Comparison of ENCODE assay signal across 36 cellular contexts in genomic region chr6:106823058-106823457, GRCh38.
"Had no signal": no experiment of that assay in that cellular context is flagged by ENCODE, and none has a peak within 500 bp of the region (broad histone marks: within the 10 kb centered on the region; RNA-seq: fewer than 3 reads in every experiment).

No MANE protein-coding gene starts in this region.

- H3K36me3 Mint-ChIP-seq: activated CD8-positive, alpha-beta memory T cell treated with anti-CD3 and anti-CD28 coated beads, Interleukin-2, amount 10 ng/mL, durations not matched to agents 7 days and 5 days; activated naive CD4-positive, alpha-beta T cell treated with anti-CD3 and anti-CD28 coated beads, Interleukin-2, amount 10 ng/mL, durations not matched to agents 7 days and 5 days; activated naive CD4-positive, alpha-beta T cell treated with anti-CD3 and anti-CD28 coated beads, Interleukin-2, amount 50 U/mL, for 72 hours; activated naive CD8-positive, alpha-beta T cell treated with anti-CD3 and anti-CD28 coated beads, Interleukin-2, amount 10 ng/mL, durations not matched to agents 7 days and 5 days; brain had no signal

- ATAC-seq: activated CD4-positive, CD25-positive, alpha-beta regulatory T cell treated with anti-CD3 and anti-CD28 coated beads, Interleukin-2, amount 50 U/mL, for 24 hours; activated CD8-positive, alpha-beta memory T cell treated with anti-CD3 and anti-CD28 coated beads, Interleukin-2, amount 10 ng/mL, durations not matched to agents 7 days and 5 days; activated CD8-positive, alpha-beta T cell treated with anti-CD3 and anti-CD28 coated beads, Interleukin-2, amount 10 ng/mL, durations not matched to agents 7 days and 5 days; activated naive CD4-positive, alpha-beta T cell treated with anti-CD3 and anti-CD28 coated beads, Interleukin-2, amount 50 U/mL, for 72 hours; gastroesophageal sphincter; T-helper 17 cell had no signal

- H3K27ac Mint-ChIP-seq: activated B cell treated with CpG ODN at 0.5 μM for 24 hours; activated CD8-positive, alpha-beta memory T cell treated with anti-CD3 and anti-CD28 coated beads, Interleukin-2, amount 10 ng/mL, durations not matched to agents 7 days and 5 days; activated CD8-positive, alpha-beta T cell treated with anti-CD3 and anti-CD28 coated beads, Interleukin-2, amount 10 ng/mL, durations not matched to agents 7 days and 5 days; activated naive CD4-positive, alpha-beta T cell treated with anti-CD3 and anti-CD28 coated beads, Interleukin-2, amount 10 ng/mL, durations not matched to agents 7 days and 5 days; activated naive CD4-positive, alpha-beta T cell treated with anti-CD3 and anti-CD28 coated beads, Interleukin-2, amount 50 U/mL, for 72 hours; activated naive CD8-positive, alpha-beta T cell treated with anti-CD3 and anti-CD28 coated beads, Interleukin-2, amount 10 ng/mL, durations not matched to agents 7 days and 5 days; activated T-helper 1 cell treated with anti-CD3 and anti-CD28 coated beads, Interleukin-12 subunit alpha, Interleukin-12 subunit beta, Interleukin-2, Interleukin-4 antibody, amounts not matched to agents 30 ng/mL and 10 ng/mL and 1 ng/mL, durations not matched to agents 14 hours and 24 hours and 36 hours; activated T-helper 2 cell treated with anti-CD3 and anti-CD28 coated beads, Interferon-gamma antibody, Interleukin-2, Interleukin-4, amounts not matched to agents 10 μg/mL and 5 μg/mL and 100 μg/mL, durations not matched to agents 14 hours and 24 hours and 36 hours; brain; T-helper 17 cell; T-helper 2 cell treated with Interferon-gamma antibody and Interleukin-4, amounts not matched to agents 5 μg/mL and 100 μg/mL, for 36 hours had no signal

- H3K9me3 Mint-ChIP-seq: activated B cell treated with CpG ODN at 0.5 μM for 24 hours; activated naive CD4-positive, alpha-beta T cell treated with anti-CD3 and anti-CD28 coated beads, Interleukin-2, amount 10 ng/mL, durations not matched to agents 7 days and 5 days; activated naive CD4-positive, alpha-beta T cell treated with anti-CD3 and anti-CD28 coated beads, Interleukin-2, amount 50 U/mL, for 72 hours; activated naive CD8-positive, alpha-beta T cell treated with anti-CD3 and anti-CD28 coated beads, Interleukin-2, amount 10 ng/mL, durations not matched to agents 7 days and 5 days; activated T-helper 1 cell treated with anti-CD3 and anti-CD28 coated beads, Interleukin-12 subunit alpha, Interleukin-12 subunit beta, Interleukin-2, Interleukin-4 antibody, amounts not matched to agents 30 ng/mL and 10 ng/mL and 1 ng/mL, durations not matched to agents 14 hours and 24 hours and 36 hours; activated T-helper 2 cell treated with anti-CD3 and anti-CD28 coated beads, Interferon-gamma antibody, Interleukin-2, Interleukin-4, amounts not matched to agents 10 μg/mL and 5 μg/mL and 100 μg/mL, durations not matched to agents 14 hours and 24 hours and 36 hours; brain; T-helper 2 cell treated with Interferon-gamma antibody and Interleukin-4, amounts not matched to agents 5 μg/mL and 100 μg/mL, for 36 hours had no signal

- H3K27me3 ChIP-seq: ascending aorta, breast epithelium, cardiac muscle cell, colonic mucosa, gastroesophageal sphincter had no signal

- H3K9me3 ChIP-seq: breast epithelium, colonic mucosa, esophagus squamous epithelium, gastroesophageal sphincter had no signal

- H3K4me1 Mint-ChIP-seq: activated B cell treated with CpG ODN at 0.5 μM for 24 hours; activated CD8-positive, alpha-beta memory T cell treated with anti-CD3 and anti-CD28 coated beads, Interleukin-2, amount 10 ng/mL, durations not matched to agents 7 days and 5 days; activated naive CD4-positive, alpha-beta T cell treated with anti-CD3 and anti-CD28 coated beads, Interleukin-2, amount 10 ng/mL, durations not matched to agents 7 days and 5 days; activated naive CD8-positive, alpha-beta T cell treated with anti-CD3 and anti-CD28 coated beads, Interleukin-2, amount 10 ng/mL, durations not matched to agents 7 days and 5 days; brain; T-helper 17 cell had no signal

- H3K4me3 Mint-ChIP-seq: activated B cell treated with CpG ODN at 0.5 μM for 24 hours; activated CD8-positive, alpha-beta memory T cell treated with anti-CD3 and anti-CD28 coated beads, Interleukin-2, amount 10 ng/mL, durations not matched to agents 7 days and 5 days; activated CD8-positive, alpha-beta T cell treated with anti-CD3 and anti-CD28 coated beads, Interleukin-2, amount 10 ng/mL, durations not matched to agents 7 days and 5 days; activated naive CD4-positive, alpha-beta T cell treated with anti-CD3 and anti-CD28 coated beads, Interleukin-2, amount 10 ng/mL, durations not matched to agents 7 days and 5 days; activated naive CD8-positive, alpha-beta T cell treated with anti-CD3 and anti-CD28 coated beads, Interleukin-2, amount 10 ng/mL, durations not matched to agents 7 days and 5 days; activated T-helper 1 cell treated with anti-CD3 and anti-CD28 coated beads, Interleukin-12 subunit alpha, Interleukin-12 subunit beta, Interleukin-2, Interleukin-4 antibody, amounts not matched to agents 30 ng/mL and 10 ng/mL and 1 ng/mL, durations not matched to agents 14 hours and 24 hours and 36 hours; brain; T-helper 17 cell; T-helper 2 cell treated with Interferon-gamma antibody and Interleukin-4, amounts not matched to agents 5 μg/mL and 100 μg/mL, for 36 hours had no signal

- DNase-seq: activated B cell treated with CpG ODN at 0.5 μM for 24 hours; activated CD4-positive, alpha-beta T cell treated with anti-CD3 and anti-CD28 coated beads for 48 hours; activated CD4-positive, alpha-beta T cell treated with anti-CD3 and anti-CD28 coated beads, Interleukin-2, amount 50 U/mL, for 1 hour; activated CD4-positive, alpha-beta T cell treated with anti-CD3 and anti-CD28 coated beads, Interleukin-2, amount 50 U/mL, for 48 hours; activated CD8-positive, alpha-beta memory T cell treated with anti-CD3 and anti-CD28 coated beads, Interleukin-2, amount 10 ng/mL, durations not matched to agents 7 days and 5 days; activated CD8-positive, alpha-beta memory T cell treated with anti-CD3 and anti-CD28 coated beads, Interleukin-2, amount 50 U/mL, for 4 hours; activated CD8-positive, alpha-beta T cell treated with anti-CD3 and anti-CD28 coated beads, Interleukin-2, amount 10 ng/mL, durations not matched to agents 7 days and 5 days; activated effector memory CD4-positive, alpha-beta T cell treated with anti-CD3 and anti-CD28 coated beads, Interleukin-2, amount 50 U/mL, for 16 hours; activated naive CD4-positive, alpha-beta T cell treated with anti-CD3 and anti-CD28 coated beads, Interleukin-2, amount 10 ng/mL, durations not matched to agents 7 days and 5 days; activated naive CD8-positive, alpha-beta T cell treated with anti-CD3 and anti-CD28 coated beads, Interleukin-2, amount 10 ng/mL, durations not matched to agents 7 days and 5 days; activated T-cell treated with anti-CD3 and anti-CD28 coated beads, Interleukin-2, amount 50 U/mL, for 1 hour; activated T-cell treated with anti-CD3 and anti-CD28 coated beads, Interleukin-2, amount 50 U/mL, for 48 hours; central memory CD4-positive, alpha-beta T cell; cerebellar nuclear complex; colonic mucosa; effector CD8-positive, alpha-beta T cell; esophagus squamous epithelium; foreskin melanocyte; head of caudate nucleus; T-helper 1 cell; T-helper 17 cell; T1000; WERI-Rb-1 had no signal

- H3K4me3 ChIP-seq: ascending aorta, breast epithelium, cardiac muscle cell, colonic mucosa, esophagus squamous epithelium, gastroesophageal sphincter had no signal

- H3K27ac ChIP-seq: ascending aorta, cardiac muscle cell, colonic mucosa, epithelial cell of prostate, esophagus squamous epithelium, gastroesophageal sphincter, WERI-Rb-1 had no signal

- FAIRE-seq: endometrium, endothelial cell of umbilical vein had no signal

- H3K36me3 ChIP-seq: ascending aorta, breast epithelium, cardiac muscle cell, colonic mucosa, esophagus squamous epithelium, gastroesophageal sphincter, WERI-Rb-1 had no signal

- H3K4me1 ChIP-seq: ascending aorta, breast epithelium, colonic mucosa, esophagus squamous epithelium, gastroesophageal sphincter had no signal
